In the genomic region with DNA sequence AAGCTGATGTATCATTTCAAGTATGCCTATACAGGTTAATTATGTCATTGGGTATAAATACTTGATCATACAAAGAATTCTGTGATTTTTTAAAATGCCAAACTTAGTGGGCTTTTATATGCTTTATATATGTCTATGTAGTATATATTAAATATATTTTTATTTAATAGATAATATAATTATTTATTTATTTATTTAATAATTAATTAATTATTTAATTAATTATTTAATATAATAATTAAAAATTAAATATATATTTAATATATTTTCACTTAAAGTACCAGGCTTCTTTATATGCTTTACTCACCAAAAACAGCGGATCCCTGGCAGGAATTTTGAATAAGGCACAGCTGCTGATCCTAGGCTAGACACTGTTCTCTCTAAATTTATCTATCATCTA, we compare ENCODE assay signal across 1 cellular context.
A peak's percentile ranks its signal among the peaks of the same experiment; 100 is the strongest.
TF ChIP-seq lines count a peak whose summit lies in the region.

No MANE protein-coding gene starts in this region.

TF ChIP-seq in HEK293, 187 proteins besides CTCF, POLR2A, EP300 and RAD21 (continued from another document):
- TF ChIP-seq ZBTB10 (tag by site-specific recombination; IDR thresholded peaks at IDR 0.05), result no peak
- TF ChIP-seq ZNF768 (tag by site-specific recombination; IDR thresholded peaks at IDR 0.05), result no peak
- TF ChIP-seq ZNF555 (tag by site-specific recombination; conservative IDR thresholded peaks at IDR 0.05), result 0 out of 2 replicates have a peak, but pooled peaks have one; percentile 11
- no peak for TF ChIP-seq ZNF623 (tag by site-specific recombination; IDR thresholded peaks at IDR 0.05)
- no peak for TF ChIP-seq BCL11B (tag by site-specific recombination; IDR thresholded peaks at IDR 0.05; ENCODE audit: low read depth)
- TF ChIP-seq ZNF600 (tag by site-specific recombination; IDR thresholded peaks at IDR 0.05), result no peak
